Comparison of ENCODE assay signal across 30 cellular contexts in genomic region chr4:8835521-8836365, GRCh38. TPM values are rescaled to one million over a fixed set of nuclear protein-coding genes. Genes with fewer than 3 reads are reported as not detected.
DNase-seq lines count a peak whose midpoint lies in the region; ATAC-seq and TF ChIP-seq lines count a peak whose summit lies in the region.
"Had no signal": no experiment of that assay in that cellular context is flagged by ENCODE, and none has a peak within 500 bp of the region (broad histone marks: within the 10 kb centered on the region; RNA-seq: fewer than 3 reads in every experiment).

No MANE protein-coding gene starts in this region.

- H3K9me3 ChIP-seq in WERI-Rb-1 (ENCODE audit: severe bottlenecking) (no peaks in the 10 kb centered on the region), tibial artery (no peaks in the 10 kb centered on the region)
- H3K9me3 ChIP-seq: A549, heart left ventricle, psoas muscle had no signal

- intact Hi-C loops in tibial artery (cut with DNase I; ENCODE audit: low total_unique reads): no loop called here

- H3K27me3 ChIP-seq in WERI-Rb-1 (ENCODE audit: insufficient read depth, low read depth, severe bottlenecking) (no peaks in the 10 kb centered on the region), tibial artery (peaks cover 0 to 48% of the 10 kb centered on the region in 2 donors)
- H3K27me3 ChIP-seq: tibial nerve had no signal

- H3K4me3 ChIP-seq in WERI-Rb-1 (ENCODE audit: low read depth, low read length): no peak overlapping the region
- no peak overlapping the region for H3K4me3 ChIP-seq in tibial artery
- H3K4me3 ChIP-seq: A549, heart left ventricle, psoas muscle, skin epidermis, tibial nerve had no signal

- H3K27ac ChIP-seq in WERI-Rb-1: no peak overlapping the region
- H3K27ac ChIP-seq in tibial artery: no peak overlapping the region
- H3K27ac ChIP-seq: A549, heart left ventricle, psoas muscle, skin epidermis, tibial nerve, VCaP had no signal

- DNase-seq in activated effector memory CD4-positive, alpha-beta T cell treated with anti-CD3 and anti-CD28 coated beads, Interleukin-2, amount 50 U/mL, for 16 hours: peak; percentile 36
- no peak for DNase-seq in activated effector memory CD4-positive, alpha-beta T cell treated with Interleukin-2 at 50 U/mL for 16 hours
- DNase-seq in WERI-Rb-1: peak; percentile 5
- DNase-seq in mesenteric fat pad (ENCODE audit: low spot score): peak; percentile 71
- peak; percentile 5 to 27 for DNase-seq in tibial artery
- DNase-seq in SIG-M5 treated with dmso at 0.1 percent for 504 hours (lab: John Stamatoyannopoulos, UW; ENCODE audit: unreplicated experiment): no peak
- DNase-seq: activated CD4-positive, alpha-beta T cell treated with anti-CD3 and anti-CD28 coated beads for 48 hours; AML-193; amygdala; foreskin fibroblast; GF-D8; HFFc6; mesendoderm; MV-4-11; NCI-H1436 treated with DMSO at 0.1 percent for 48 hours; NCI-H446; SW 1271; T-helper 9 cell had no signal

- ATAC-seq in GM18519 (IDR thresholded peaks at IDR 0.05; ENCODE audit: low FRiP score, unreplicated experiment): no peak
- no peak for ATAC-seq in GM19455 (IDR thresholded peaks at IDR 0.05; ENCODE audit: unreplicated experiment)
- ATAC-seq: A549, esophagus mucosa, heart left ventricle, psoas muscle had no signal

- H3K36me3 ChIP-seq in WERI-Rb-1 (no peaks in the 10 kb centered on the region), tibial artery (no peaks in the 10 kb centered on the region)
- H3K36me3 ChIP-seq: heart left ventricle, tibial nerve had no signal

- no peaks in the 10 kb centered on the region for H3K4me1 ChIP-seq in tibial artery
- H3K4me1 ChIP-seq: A549, heart left ventricle, psoas muscle, tibial nerve had no signal

- TF ChIP-seq CTCF in WERI-Rb-1 (IDR thresholded peaks at IDR 0.05; ENCODE audit: low read depth, low read length) (0 out of 2 replicates have a peak, but pooled peaks have one; percentile 8), tibial artery (IDR thresholded peaks at IDR 0.05) (no peak)

RNA-seq across cellular contexts. Expression of gene HMX1, which starts 35.9 kb away (rescaled TPM):
- not detected for total RNA-seq in mesenteric fat pad
- total RNA-seq: activated CD8-positive, alpha-beta memory T cell treated with anti-CD3 and anti-CD28 coated beads for 36 hours; esophagus mucosa; HFFc6; LHCN-M2; myocyte; psoas muscle had no signal

Comparison
In these comparisons a context has a peak if more than half of its experiments do, and no peak if none do; other contexts are left out.
1. DNase-seq: peak in activated effector memory CD4-positive, alpha-beta T cell treated with anti-CD3 and anti-CD28 coated beads, Interleukin-2, amount 50 U/mL, for 16 hours (single experiment), WERI-Rb-1 (single experiment), mesenteric fat pad (single experiment) and tibial artery (2 of 2); none in activated effector memory CD4-positive, alpha-beta T cell treated with Interleukin-2 at 50 U/mL for 16 hours (single experiment) and SIG-M5 treated with dmso at 0.1 percent for 504 hours (single experiment).